9 cellular contexts compared by ENCODE assay signal in genomic region chr5:140239939-140240700, GRCh38.
DNase-seq lines count a peak whose midpoint lies in the region; ATAC-seq and TF ChIP-seq lines count a peak whose summit lies in the region.
"Had no signal": no experiment of that assay in that cellular context is flagged by ENCODE, and none has a peak within 500 bp of the region (broad histone marks: within the 10 kb centered on the region; RNA-seq: fewer than 3 reads in every experiment).

No MANE protein-coding gene starts in this region.

- peak in 2 of 3 experiments; percentile 74 to 76; a peak in 4 of 6 replicates for TF ChIP-seq CTCF in HCT116 (IDR thresholded peaks at IDR 0.05 in 2 of 3, conservative IDR thresholded peaks at IDR 0.05 in 1 of 3; ENCODE audit: borderline replicate concordance in 1 of 3, insufficient read depth in 1 of 3, low read depth in 2 of 3, low read length in 2 of 3)
- TF ChIP-seq CTCF in fibroblast of pulmonary artery (IDR thresholded peaks at IDR 0.05; ENCODE audit: low read length, missing control alignments), result peak; percentile 73
- TF ChIP-seq CTCF in neural crest cell (conservative IDR thresholded peaks at IDR 0.05), result peak; percentile 70

- H3K9ac ChIP-seq in HCT116 (ENCODE audit: low read length), result 0 out of 2 replicates have a peak overlapping the region, but pooled peaks have one; percentile 7

- no peak overlapping the region for H3K27ac ChIP-seq in HCT116 (ENCODE audit: low read depth, low read length)
- H3K27ac ChIP-seq in temporal lobe (ENCODE audit: low read depth, low read length), result peak overlapping the region; percentile 7

- no peak overlapping the region for H3K27ac Mint-ChIP-seq in activated T-cell treated with anti-CD3 and anti-CD28 coated beads, Interleukin-2, amount 50 U/mL, for 72 hours
- no peak overlapping the region for H3K27ac Mint-ChIP-seq in neural crest cell (ENCODE audit: unreplicated experiment)
- H3K27ac Mint-ChIP-seq: activated naive CD4-positive, alpha-beta T cell treated with anti-CD3 and anti-CD28 coated beads, Interleukin-2, amount 50 U/mL, for 24 hours had no signal

- no peak overlapping the region for H3K4me3 ChIP-seq in HCT116 (replicated peaks in 1 of 2; ENCODE audit: low read depth in 1 of 2, low read length in 2 of 2)
- no peak overlapping the region for H3K4me3 ChIP-seq in fibroblast of pulmonary artery (replicated peaks; ENCODE audit: low read depth, low read length)

- DNase-seq in DMS53 treated with DMSO at 0.1 percent for 48 hours (lab: John Stamatoyannopoulos, UW; ENCODE audit: unreplicated experiment) (peak; percentile 22), HCT116 (ENCODE audit: low read depth, low spot score) (no peak), OCI-M1 (lab: John Stamatoyannopoulos, UW) (peak; percentile 70), fibroblast of pulmonary artery (ENCODE audit: low read depth) (peak; percentile 73), neural crest cell (ENCODE audit: low read depth, low spot score) (peak; percentile 62), NCI-H128 (lab: John Stamatoyannopoulos, UW; ENCODE audit: unreplicated experiment) (no peak)
- peak; percentile 64 to 67 for DNase-seq in activated T-cell treated with anti-CD3 and anti-CD28 coated beads, Interleukin-2, amount 50 U/mL, for 72 hours

- intact Hi-C loops in HCT116 (cut with micrococcal nuclease), result loop anchor here (5.0 kb wide), 1 partner anchor 477 kb away; no protein-coding TSS in a partner anchor

- no peaks in the 10 kb centered on the region for H3K9me3 Mint-ChIP-seq in activated T-cell treated with anti-CD3 and anti-CD28 coated beads, Interleukin-2, amount 50 U/mL, for 72 hours
- no peaks in the 10 kb centered on the region for H3K9me3 Mint-ChIP-seq in neural crest cell
- H3K9me3 Mint-ChIP-seq: activated naive CD4-positive, alpha-beta T cell treated with anti-CD3 and anti-CD28 coated beads, Interleukin-2, amount 50 U/mL, for 24 hours had no signal

- POLR2A ChIA-PET in HCT116 (lab: Charles Lee), result interaction anchor here (1.3 to 7.0 kb wide), 3 partner anchors 12 to 119 kb away, joined by 3 to 57 read pairs (median 4); partner anchors contain the start of gene HBEGF

- peaks cover 12% of the 10 kb centered on the region for H3K4me1 Mint-ChIP-seq in activated T-cell treated with anti-CD3 and anti-CD28 coated beads, Interleukin-2, amount 50 U/mL, for 72 hours (ENCODE audit: low read depth)
- peaks cover 22% of the 10 kb centered on the region for H3K4me1 Mint-ChIP-seq in neural crest cell

- no peaks in the 10 kb centered on the region for H3K9me3 ChIP-seq in HCT116 (ENCODE audit: control insufficient read depth in 1 of 2, insufficient read depth in 1 of 2, low read depth in 1 of 2, low read length in 2 of 2)

- no peaks in the 10 kb centered on the region for H3K27me3 ChIP-seq in HCT116 (ENCODE audit: insufficient read depth, low read length)

- ATAC-seq in HCT116, result peak; percentile 74
- ATAC-seq in activated T-cell treated with anti-CD3 and anti-CD28 coated beads, Interleukin-2, amount 50 U/mL, for 72 hours (replicated peaks in 1 of 2), result peak; percentile 72 to 73

- H2AFZ ChIP-seq in HCT116 (ENCODE audit: low read depth, low read length, poor library complexity, severe bottlenecking), result no peak overlapping the region

- CTCF ChIA-PET in HCT116 (lab: Charles Lee), result interaction anchor here (0.6 to 8.0 kb wide), 26 partner anchors 10 to 480 kb away, joined by 3 to 186 read pairs (median 6); partner anchors contain the start of genes HBEGF and SLC4A9

- peak overlapping the region; percentile 31; the same call in 1 of the 2 replicates for H3K4me2 ChIP-seq in HCT116 (ENCODE audit: low read length)

- H3K9me2 ChIP-seq in HCT116 (ENCODE audit: insufficient read depth), result no peaks in the 10 kb centered on the region

- H3K4me3 Mint-ChIP-seq in activated T-cell treated with anti-CD3 and anti-CD28 coated beads, Interleukin-2, amount 50 U/mL, for 72 hours, result no peak overlapping the region
- H3K4me3 Mint-ChIP-seq in neural crest cell, result peak overlapping the region; percentile 44
- H3K4me3 Mint-ChIP-seq: activated naive CD4-positive, alpha-beta T cell treated with anti-CD3 and anti-CD28 coated beads, Interleukin-2, amount 50 U/mL, for 24 hours had no signal

- RAD21 ChIA-PET in HCT116 (lab: Charles Lee; ENCODE audit: low non-redundant PET in 1 of 2, low total read pairs in 2 of 2, uncharacterized antibody in 2 of 2, unreplicated experiment in 2 of 2), result interaction anchor here (0.7 to 1.5 kb wide), 8 partner anchors 70 to 119 kb away, joined by 3 to 17 read pairs (median 6); partner anchors contain the start of gene HBEGF (in 2 of the 2)

- peaks cover 0 to under 1% of the 10 kb centered on the region in 2 donors for H3K36me3 Mint-ChIP-seq in activated T-cell treated with anti-CD3 and anti-CD28 coated beads, Interleukin-2, amount 50 U/mL, for 72 hours (ENCODE audit: insufficient read depth in 2 of 2)
- peaks cover 5% of the 10 kb centered on the region for H3K36me3 Mint-ChIP-seq in neural crest cell (ENCODE audit: low read depth)
- H3K36me3 Mint-ChIP-seq: activated naive CD4-positive, alpha-beta T cell treated with anti-CD3 and anti-CD28 coated beads, Interleukin-2, amount 50 U/mL, for 24 hours had no signal

- H4K20me1 ChIP-seq in HCT116 (ENCODE audit: insufficient read depth), result no peaks in the 10 kb centered on the region

- peaks cover 25 to 33% of the 10 kb centered on the region in 2 experiments for H3K4me1 ChIP-seq in HCT116 (ENCODE audit: control insufficient read depth in 1 of 2, insufficient read depth in 2 of 2, low read length in 2 of 2)

- peaks cover 0 to 7% of the 10 kb centered on the region in 2 experiments; a peak in 1 of 4 replicates for H3K36me3 ChIP-seq in HCT116 (ENCODE audit: control insufficient read depth in 1 of 2, insufficient read depth in 2 of 2, low read length in 2 of 2)

- no TSS peak for BruUV-seq in HCT116 (replicated peaks; lab: Mats Ljungman, UMichigan)

- no peak for TF ChIP-seq RAD21 in HCT116 (IDR thresholded peaks at IDR 0.05; ENCODE audit: low read depth)

- TF ChIP-seq POLR2A in HCT116 (IDR thresholded peaks at IDR 0.05; ENCODE audit: borderline replicate concordance, extremely low read depth, insufficient read depth, insufficient read length), result no peak

- peaks cover 12% of the 10 kb centered on the region; the same call in 1 of the 2 replicates for H3K79me2 ChIP-seq in HCT116 (ENCODE audit: insufficient read depth, low read length)

- no peaks in the 10 kb centered on the region for H3K27me3 Mint-ChIP-seq in activated T-cell treated with anti-CD3 and anti-CD28 coated beads, Interleukin-2, amount 50 U/mL, for 72 hours (ENCODE audit: low read depth)
- H3K27me3 Mint-ChIP-seq in neural crest cell (ENCODE audit: low read depth), result no peaks in the 10 kb centered on the region
- H3K27me3 Mint-ChIP-seq: activated naive CD4-positive, alpha-beta T cell treated with anti-CD3 and anti-CD28 coated beads, Interleukin-2, amount 50 U/mL, for 24 hours had no signal

TF ChIP-seq in HCT116, 20 proteins besides CTCF, POLR2A, EP300 and RAD21:
- TF ChIP-seq JUND (IDR thresholded peaks at IDR 0.05) (no peak), ZFX (IDR thresholded peaks at IDR 0.05) (no peak), EZH2phosphoT487 (IDR thresholded peaks at IDR 0.05; ENCODE audit: borderline replicate concordance) (no peak), SIN3A (IDR thresholded peaks at IDR 0.05; ENCODE audit: low read depth) (no peak), SRF (IDR thresholded peaks at IDR 0.05; ENCODE audit: low read depth) (no peak)
TF ChIP-seq in HCT116: peak in this region for 0.

Comparison
In these comparisons a context has a peak if more than half of its experiments do, and no peak if none do; other contexts are left out.
1. DNase-seq: peak in DMS53 treated with DMSO at 0.1 percent for 48 hours (single experiment), OCI-M1 (single experiment), activated T-cell treated with anti-CD3 and anti-CD28 coated beads, Interleukin-2, amount 50 U/mL, for 72 hours (2 of 2), fibroblast of pulmonary artery (single experiment) and neural crest cell (single experiment); none in HCT116 (single experiment) and NCI-H128 (single experiment).
2. Peak in every context shown above with its lines, with median percentiles within 50 percentile points of each other: CTCF ChIP-seq.